ENCODE assay signal across 23 cellular contexts in the genomic region with DNA sequence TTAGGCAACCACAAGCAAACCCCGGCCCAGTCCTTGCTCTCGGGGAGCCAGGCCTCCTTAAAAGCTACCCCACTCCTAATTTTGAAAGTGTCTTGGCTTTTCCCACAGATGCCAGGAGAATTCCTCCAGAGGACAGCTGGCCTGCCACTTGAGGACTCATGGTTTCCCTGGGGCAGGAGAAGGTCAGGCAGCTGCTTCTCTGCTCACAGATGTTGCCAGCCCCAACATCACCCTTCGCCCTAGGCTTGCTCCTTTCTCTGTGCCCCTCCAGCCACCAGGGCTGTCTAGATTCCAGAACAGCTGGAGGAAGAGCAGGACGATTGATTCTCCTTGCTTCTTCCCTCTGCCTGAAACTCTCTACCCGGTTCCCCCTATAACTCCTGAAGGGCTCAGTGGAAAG. TPM values are rescaled to one million over a fixed set of nuclear protein-coding genes. Genes with fewer than 3 reads are reported as not detected.
DNase-seq lines count a peak whose midpoint lies in the region; ATAC-seq and TF ChIP-seq lines count a peak whose summit lies in the region.
"Had no signal": no experiment of that assay in that cellular context is flagged by ENCODE, and none has a peak within 500 bp of the region (broad histone marks: within the 10 kb centered on the region; RNA-seq: fewer than 3 reads in every experiment).

No MANE protein-coding gene starts in this region.

- TF ChIP-seq CTCF in chondrocyte (IDR thresholded peaks at IDR 0.05), result no peak
- TF ChIP-seq CTCF in endothelial cell (IDR thresholded peaks at IDR 0.05; ENCODE audit: unreplicated experiment), result no peak
- no peak for TF ChIP-seq CTCF in thoracic aorta (IDR thresholded peaks at IDR 0.05)

- ATAC-seq in thoracic aorta (ENCODE audit: insufficient number of reproducible peaks, low FRiP score, low read depth) (no peak), GM21529 (IDR thresholded peaks at IDR 0.05; ENCODE audit: unreplicated experiment) (no peak)
- ATAC-seq in stimulated activated naive B cell treated with anti-CD40 and anti-IgM and Interleukin-4, amounts not matched to agents 10 μg/mL and 1 μg/mL and 100 μg/mL, for 72 hours (replicated peaks), result no peak
- ATAC-seq: CD8-positive, alpha-beta T cell; HCT116 had no signal

- peaks cover 8% of the 10 kb centered on the region for H3K36me3 Mint-ChIP-seq in chondrocyte (ENCODE audit: low read depth)
- peaks cover 12% of the 10 kb centered on the region for H3K36me3 Mint-ChIP-seq in endothelial cell (ENCODE audit: low read depth, unreplicated experiment)
- peaks cover 2 to 9% of the 10 kb centered on the region in 2 donors for H3K36me3 Mint-ChIP-seq in stimulated activated naive B cell treated with anti-CD40 and anti-IgM and Interleukin-4, amounts not matched to agents 10 μg/mL and 1 μg/mL and 100 μg/mL, for 72 hours
- H3K36me3 Mint-ChIP-seq in immature natural killer cell, result no peaks in the 10 kb centered on the region
- H3K36me3 Mint-ChIP-seq: CD8-positive, alpha-beta T cell had no signal

- H3K9me3 Mint-ChIP-seq in chondrocyte (ENCODE audit: low read depth) (peaks cover 6% of the 10 kb centered on the region), endothelial cell (ENCODE audit: unreplicated experiment) (no peaks in the 10 kb centered on the region), immature natural killer cell (peaks cover 0 to 4% (median 0%) of the 10 kb centered on the region in 6 donors)
- H3K9me3 Mint-ChIP-seq in stimulated activated naive B cell treated with anti-CD40 and anti-IgM and Interleukin-4, amounts not matched to agents 10 μg/mL and 1 μg/mL and 100 μg/mL, for 72 hours, result peaks cover 5 to 10% of the 10 kb centered on the region in 2 donors

- peaks cover 2% of the 10 kb centered on the region for H3K36me3 ChIP-seq in thoracic aorta
- H3K36me3 ChIP-seq: BLaER1 had no signal

- DNase-seq in LHCN-M2 (ENCODE audit: low read depth), result peak; percentile 32
- peak; percentile 51 for DNase-seq in chondrocyte (ENCODE audit: low spot score)
- no peak for DNase-seq in endothelial cell (ENCODE audit: low spot score)
- DNase-seq in thoracic aorta (ENCODE audit: low spot score), result no peak
- DNase-seq in stimulated activated naive B cell treated with anti-CD40 and anti-IgM and Interleukin-4, amounts not matched to agents 10 μg/mL and 1 μg/mL and 100 μg/mL, for 72 hours, result no peak
- DNase-seq in immature natural killer cell, result no peak
- DNase-seq in NCI-H1105 (lab: John Stamatoyannopoulos, UW), result no peak
- DNase-seq: 8988T; CD8-positive, alpha-beta T cell; COR-L47; DMS79; GDM1; GOT3; H7; HFFc6 had no signal

- no peaks in the 10 kb centered on the region for H3K9me3 ChIP-seq in thoracic aorta

- H3K4me1 ChIP-seq in thoracic aorta (ENCODE audit: control insufficient read depth in 1 of 2, low read depth in 2 of 2), result peaks cover 14 to 86% of the 10 kb centered on the region in 2 donors

- H3K27ac ChIP-seq in thoracic aorta, result peak overlapping the region; percentile 27 to 63
- H3K27ac ChIP-seq: BLaER1, HL-60 had no signal

- no peaks in the 10 kb centered on the region for H3K27me3 ChIP-seq in thoracic aorta (replicated peaks; ENCODE audit: insufficient read depth)
- H3K27me3 ChIP-seq: BLaER1 had no signal

- H3K4me1 Mint-ChIP-seq in chondrocyte (ENCODE audit: low read depth) (peaks cover 4% of the 10 kb centered on the region), endothelial cell (ENCODE audit: unreplicated experiment) (peaks cover 59% of the 10 kb centered on the region), immature natural killer cell (no peaks in the 10 kb centered on the region)
- H3K4me1 Mint-ChIP-seq in stimulated activated naive B cell treated with anti-CD40 and anti-IgM and Interleukin-4, amounts not matched to agents 10 μg/mL and 1 μg/mL and 100 μg/mL, for 72 hours, result peaks cover 21 to 32% of the 10 kb centered on the region in 2 donors

- H3K4me3 ChIP-seq in thoracic aorta, result no peak overlapping the region
- H3K4me3 ChIP-seq: BLaER1 had no signal

- H3K27ac Mint-ChIP-seq in chondrocyte (ENCODE audit: unreplicated experiment) (no peak overlapping the region), endothelial cell (ENCODE audit: unreplicated experiment) (peak overlapping the region; percentile 37), immature natural killer cell (no peak overlapping the region)
- H3K27ac Mint-ChIP-seq in stimulated activated naive B cell treated with anti-CD40 and anti-IgM and Interleukin-4, amounts not matched to agents 10 μg/mL and 1 μg/mL and 100 μg/mL, for 72 hours, result no peak overlapping the region
- H3K27ac Mint-ChIP-seq: CD8-positive, alpha-beta T cell; HFFc6 had no signal

- peaks cover 13% of the 10 kb centered on the region for H3K27me3 Mint-ChIP-seq in chondrocyte (ENCODE audit: low read depth)
- peaks cover 13% of the 10 kb centered on the region for H3K27me3 Mint-ChIP-seq in endothelial cell (ENCODE audit: unreplicated experiment)
- H3K27me3 Mint-ChIP-seq in stimulated activated naive B cell treated with anti-CD40 and anti-IgM and Interleukin-4, amounts not matched to agents 10 μg/mL and 1 μg/mL and 100 μg/mL, for 72 hours, result no peaks in the 10 kb centered on the region
- H3K27me3 Mint-ChIP-seq in immature natural killer cell (ENCODE audit: low read depth in 3 of 3), result peaks cover 1 to 7% (median 3%) of the 10 kb centered on the region in 3 donors

- H3K4me3 Mint-ChIP-seq in chondrocyte (ENCODE audit: unreplicated experiment), result no peak overlapping the region
- H3K4me3 Mint-ChIP-seq in endothelial cell (ENCODE audit: unreplicated experiment), result no peak overlapping the region
- no peak overlapping the region for H3K4me3 Mint-ChIP-seq in stimulated activated naive B cell treated with anti-CD40 and anti-IgM and Interleukin-4, amounts not matched to agents 10 μg/mL and 1 μg/mL and 100 μg/mL, for 72 hours
- H3K4me3 Mint-ChIP-seq in immature natural killer cell, result no peak overlapping the region
- H3K4me3 Mint-ChIP-seq: CD8-positive, alpha-beta T cell; HFFc6 had no signal

RNA-seq across cellular contexts. Expression of gene GGTA1, which starts 8.5 kb away (rescaled TPM):
- total RNA-seq in LHCN-M2 (2014; rRNA removed) (not detected in 2 replicates), chondrocyte (0.46 to 3.2 TPM (median 2.5 TPM) in 3 replicates), endothelial cell (ENCODE audit: unreplicated experiment) (19.7 TPM), thoracic aorta (100 to 1,000 TPM in 1 of 2 donors, 10 to 100 TPM in 1; 55.1 to 102 TPM)
- polyA plus RNA-seq in LHCN-M2 (2012), result not detected
- polyA plus RNA-seq in immature natural killer cell, result 1 to 10 TPM in 1 of 3 donors, under 1 TPM in 1, not detected in 1; 0.26 to 1.3 TPM
- total RNA-seq: A673; CD8-positive, alpha-beta T cell; Daoy; H7; HFFc6; HT1080 had no signal
- polyA plus RNA-seq: AG04450 had no signal

Comparison
In these comparisons a context has a peak if more than half of its experiments do, and no peak if none do; other contexts are left out.
1. DNase-seq: peak in LHCN-M2 (single experiment) and chondrocyte (single experiment); none in endothelial cell (single experiment), thoracic aorta (single experiment), stimulated activated naive B cell treated with anti-CD40 and anti-IgM and Interleukin-4, amounts not matched to agents 10 μg/mL and 1 μg/mL and 100 μg/mL, for 72 hours (single experiment), immature natural killer cell (0 of 3) and NCI-H1105 (single experiment).